7 cellular contexts compared by ENCODE assay signal in the genomic region with DNA sequence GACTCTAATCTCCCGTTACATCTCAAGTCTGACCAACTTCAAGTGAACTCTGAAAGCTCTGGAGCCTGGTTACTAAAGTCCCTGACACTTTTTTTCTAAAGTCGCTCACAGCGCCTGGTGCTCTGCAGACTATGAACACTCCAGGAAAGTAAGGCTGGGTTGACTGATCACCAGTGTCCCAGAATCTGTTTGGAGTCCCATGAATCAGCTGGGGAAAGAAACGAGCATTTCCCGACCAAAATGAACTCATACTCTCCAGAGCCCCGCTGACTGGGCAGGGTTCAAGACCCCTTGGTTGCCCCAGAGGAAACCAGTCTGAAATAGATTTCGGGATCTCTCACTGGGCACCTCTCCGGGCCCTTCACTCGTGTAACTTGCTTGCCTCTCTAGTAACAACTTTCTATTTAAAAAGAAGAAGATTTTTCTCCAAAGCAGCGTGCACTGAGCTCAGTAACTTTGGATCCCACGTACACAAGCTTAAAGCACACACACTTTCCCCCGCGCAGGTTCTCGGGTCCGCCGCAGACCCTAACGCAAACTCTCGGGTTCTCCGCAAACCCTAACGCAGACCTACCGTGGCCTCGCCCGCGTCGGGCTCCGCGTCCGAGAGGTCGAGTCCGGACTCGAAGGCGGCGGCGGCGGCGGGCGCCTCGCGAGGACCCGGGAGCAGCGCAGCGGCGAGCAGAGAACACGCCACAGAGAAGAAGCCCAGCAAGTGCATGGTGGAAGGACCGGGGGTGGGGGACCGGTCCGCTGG. TPM values are rescaled to one million over a fixed set of nuclear protein-coding genes. Genes with fewer than 3 reads are reported as not detected.
DNase-seq lines count a peak whose midpoint lies in the region; ATAC-seq, FAIRE-seq and TF ChIP-seq lines count a peak whose summit lies in the region.

No MANE protein-coding gene starts in this region.

- no peaks in the 10 kb centered on the region for H3K79me2 ChIP-seq in HepG2 (ENCODE audit: insufficient read depth, low read length)

- POLR2A ChIA-PET in HepG2 (lab: Yijun Ruan, JAX) = no interaction called here

- H3K36me3 ChIP-seq in breast epithelium (no peaks in the 10 kb centered on the region), HepG2 (replicated peaks in 1 of 2; ENCODE audit: control insufficient read depth in 1 of 2, insufficient read depth in 2 of 2, low read length in 2 of 2) (no peaks in the 10 kb centered on the region), thyroid gland (no peaks in the 10 kb centered on the region)

- H3K4me3 ChIP-seq in breast epithelium = peak overlapping the region; percentile 75 to 87 (median 78)
- H3K4me3 ChIP-seq in HepG2 (replicated peaks in 1 of 3; ENCODE audit: insufficient read depth in 1 of 3, low read depth in 2 of 3, low read length in 3 of 3) = peak overlapping the region; percentile 30 to 57 (median 46); a peak in 4 of 6 replicates
- peak overlapping the region; percentile 64 to 79 (median 73) for H3K4me3 ChIP-seq in thyroid gland (replicated peaks in 1 of 3)

- no peak for TF ChIP-seq POLR2A in breast epithelium (IDR thresholded peaks at IDR 0.05)
- no peak for TF ChIP-seq POLR2A in HepG2 (IDR thresholded peaks at IDR 0.05; ENCODE audit: insufficient read depth in 1 of 2, low read depth in 2 of 2, low read length in 2 of 2)
- peak in 1 of 2 donors; percentile 82 for TF ChIP-seq POLR2A in thyroid gland (IDR thresholded peaks at IDR 0.05)

- no TSS peak for BruUV-seq in HepG2 (replicated peaks; lab: Mats Ljungman, UMichigan)

- CTCF ChIA-PET in HepG2 (lab: Yijun Ruan, JAX; ENCODE audit: low intra/inter-chr PET ratio, low total read pairs) = no interaction called here

- H3K27me3 ChIP-seq in breast epithelium (no peaks in the 10 kb centered on the region), HepG2 (ENCODE audit: control insufficient read depth in 1 of 2, insufficient read depth in 2 of 2, low read length in 2 of 2) (peaks cover 3 to 20% of the 10 kb centered on the region in 2 experiments), thyroid gland (no peaks in the 10 kb centered on the region)

- no peak for TF ChIP-seq RAD21 in HepG2 (CRISPR knock-in tag; IDR thresholded peaks at IDR 0.05)

- H3K27ac ChIP-seq in breast epithelium (peak overlapping the region; percentile 74 to 92), HepG2 (ENCODE audit: extremely low read length, insufficient read depth, low read length) (no peak overlapping the region), thyroid gland (peak overlapping the region; percentile 93 to 99 (median 96))

- peak; percentile 43 for ATAC-seq in GM19324 (IDR thresholded peaks at IDR 0.05; ENCODE audit: low FRiP score, unreplicated experiment)
- ATAC-seq in HG03064 (IDR thresholded peaks at IDR 0.05; ENCODE audit: low read depth, unreplicated experiment) = peak; percentile 29
- peak; percentile 70 for ATAC-seq in HepG2
- no peak for ATAC-seq in HG03095 (IDR thresholded peaks at IDR 0.05; ENCODE audit: unreplicated experiment)

- whole genome bisulfite sequencing in HepG2 (ENCODE audit: low lambda C conversion rate) = 14% methylated on average over 17 of the region's 47 CpGs
- WGBS in thyroid gland, 2 donors = 1 to 2% methylated on average over 16 to 28 of the region's 47 CpGs

- no peak overlapping the region for H2AFZ ChIP-seq in HepG2 (ENCODE audit: low read length)

- no peaks in the 10 kb centered on the region for H3K9me3 ChIP-seq in breast epithelium
- H3K9me3 ChIP-seq in HepG2 (ENCODE audit: low read length) = no peaks in the 10 kb centered on the region
- no peaks in the 10 kb centered on the region for H3K9me3 ChIP-seq in thyroid gland

- no peak overlapping the region for H3K9ac ChIP-seq in HepG2 (ENCODE audit: insufficient read depth, low read depth, low read length)

- in situ Hi-C loops in HepG2 (cut with HindIII; ENCODE audit: extremely low pct_ligation_motif_present, low pct_unique_long_range_greater_than_20kb) = no loop called here

- DNase-seq in breast epithelium (ENCODE audit: low spot score in 2 of 2) = no peak
- no peak for DNase-seq in HepG2 (ENCODE audit: low spot score)
- DNase-seq in thyroid gland = peak; percentile 78 to 80
- no peak for DNase-seq in stimulated activated CD4-positive, alpha-beta T cell treated with anti-CD3 and anti-CD28 coated beads, Interleukin-2, amount 100 ng/mL, for 24 hours

- no peaks in the 10 kb centered on the region for H3K4me1 ChIP-seq in breast epithelium
- H3K4me1 ChIP-seq in HepG2 (ENCODE audit: insufficient read depth, low read length) = peaks cover 6% of the 10 kb centered on the region; the same call in 1 of the 2 replicates
- peaks cover 27 to 36% of the 10 kb centered on the region in 2 donors for H3K4me1 ChIP-seq in thyroid gland

- H4K20me1 ChIP-seq in HepG2 (ENCODE audit: insufficient read depth, low read length) = no peaks in the 10 kb centered on the region

- H3K4me2 ChIP-seq in HepG2 (ENCODE audit: low read depth, low read length) = peak overlapping the region; percentile 61

- intact Hi-C loops in breast epithelium (cut with DNase I; ENCODE audit: low total_unique reads) (no loop called here), HepG2 (cut with micrococcal nuclease; ENCODE audit: unreplicated experiment) (loop anchor here (5.0 kb wide), 1 partner anchor 414 kb away; no protein-coding TSS in a partner anchor), thyroid gland (cut with DNase I) (loop anchor here (5.0 kb wide), 1 partner anchor 409 kb away; no protein-coding TSS in a partner anchor)

- no peak for TF ChIP-seq EP300 in HepG2 (IDR thresholded peaks at IDR 0.05; ENCODE audit: low read depth in 2 of 2, low read length in 2 of 2)
- no peak for TF ChIP-seq EP300 in HepG2 (CRISPR knock-in tag; IDR thresholded peaks at IDR 0.05; ENCODE audit: borderline replicate concordance)

- no peak for FAIRE-seq in HepG2 (lab: Jason Lieb, UNC)

- TF ChIP-seq CTCF in breast epithelium (IDR thresholded peaks at IDR 0.05) = no peak
- TF ChIP-seq CTCF in HepG2 (CRISPR knock-in tag; IDR thresholded peaks at IDR 0.05) = no peak
- no peak for TF ChIP-seq CTCF in thyroid gland (IDR thresholded peaks at IDR 0.05)

TF ChIP-seq in HepG2, 621 proteins besides CTCF, POLR2A, EP300 and RAD21:
- TF ChIP-seq, protein P1, sequence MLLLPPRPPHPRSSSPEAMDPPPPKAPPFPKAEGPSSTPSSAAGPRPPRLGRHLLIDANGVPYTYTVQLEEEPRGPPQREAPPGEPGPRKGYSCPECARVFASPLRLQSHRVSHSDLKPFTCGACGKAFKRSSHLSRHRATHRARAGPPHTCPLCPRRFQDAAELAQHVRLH (CRISPR knock-in tag; IDR thresholded peaks at IDR 0.05; ENCODE audit: borderline replicate concordance, low read depth) = no peak
- TF ChIP-seq ATF3 (CRISPR knock-in tag; IDR thresholded peaks at IDR 0.05) (no peak), HNRNPLL (IDR thresholded peaks at IDR 0.05; ENCODE audit: low read depth, low read length, poor library complexity, severe bottlenecking) (peak; percentile 49), ZNF547 (CRISPR knock-in tag; IDR thresholded peaks at IDR 0.05) (no peak), ZNF121 (CRISPR knock-in tag; IDR thresholded peaks at IDR 0.05) (peak; percentile 36; the same call in 1 of the 2 replicates), EZH2 (conservative IDR thresholded peaks at IDR 0.05; ENCODE audit: low read depth, low read length) (peak; percentile 73; the same call in 1 of the 2 replicates), MYPOP (CRISPR knock-in tag; IDR thresholded peaks at IDR 0.05) (peak; percentile 55; the same call in 1 of the 2 replicates)
TF ChIP-seq in HepG2: peak in this region for 4.

RNA-seq across cellular contexts. Expression of gene VEGFC, which starts 1.0 kb away (rescaled TPM):
- total RNA-seq in breast epithelium (10 to 100 TPM in 2 of 3 donors, 1 to 10 TPM in 1; 6.9 to 17.0 (median 11.2) TPM), HepG2 (2016; rRNA removed; fragmentation: Illumina TruSeq; extraction: Trizol) (not detected in 2 replicates), thyroid gland (10 to 100 TPM; 34.4 to 58.7 (median 43.0) TPM)
- total RNA-seq in HepG2 (2016; cell fraction: cytosol; rRNA removed; fragmentation: Illumina TruSeq; extraction: Trizol; ENCODE audit: low read depth) = not detected in 2 replicates
- not detected in 2 replicates for total RNA-seq in HepG2 (2016; cell fraction: insoluble cytoplasmic fraction; rRNA removed; fragmentation: Illumina TruSeq; extraction: Trizol)
- not detected in 2 replicates for total RNA-seq in HepG2 (2016; cell fraction: membrane; rRNA removed; fragmentation: Illumina TruSeq; extraction: Trizol)
- not detected in 2 replicates for total RNA-seq in HepG2 (2016; cell fraction: nucleus; rRNA removed; fragmentation: Illumina TruSeq; extraction: Trizol)
- polyA plus RNA-seq in HepG2 (2011; rRNA removed) = not detected in 2 replicates
- not detected in 2 replicates for polyA plus RNA-seq in HepG2 (2011; cell fraction: cytosol; rRNA removed)
- not detected in 2 replicates for polyA plus RNA-seq in HepG2 (2011; cell fraction: nucleus; rRNA removed)
- polyA plus RNA-seq in HepG2 (2012) = not detected in 2 replicates
- not detected in 2 replicates for polyA plus RNA-seq in HepG2 (2016; cell fraction: cytosol; fragmentation: Illumina TruSeq; extraction: Trizol; ENCODE audit: low read depth)
- polyA plus RNA-seq in HepG2 (2016; cell fraction: insoluble cytoplasmic fraction; fragmentation: Illumina TruSeq; extraction: Trizol; ENCODE audit: low read depth) = not detected in 2 replicates
- not detected in 2 replicates for polyA plus RNA-seq in HepG2 (2016; cell fraction: membrane; fragmentation: Illumina TruSeq; extraction: Trizol; ENCODE audit: low read depth)
- polyA plus RNA-seq in HepG2 (2016; cell fraction: nucleus; fragmentation: Illumina TruSeq; extraction: Trizol; ENCODE audit: insufficient read depth, low read depth) = not detected in 2 replicates
- polyA minus RNA-seq in HepG2 (2011; rRNA and poly(A)+ RNA removed; ENCODE audit: low replicate concordance) = 1.4 TPM in 1 of 2 replicates, not detected in the other
- polyA minus RNA-seq in HepG2 (2011; cell fraction: cytosol; rRNA and poly(A)+ RNA removed) = not detected in 2 replicates
- polyA minus RNA-seq in HepG2 (2011; cell fraction: nucleus; rRNA and poly(A)+ RNA removed) = not detected in 2 replicates

Comparison
In these comparisons a context has a peak if more than half of its experiments do, and no peak if none do; other contexts are left out.
1. DNase-seq: peak in thyroid gland (2 of 2); none in breast epithelium (0 of 2), HepG2 (single experiment) and stimulated activated CD4-positive, alpha-beta T cell treated with anti-CD3 and anti-CD28 coated beads, Interleukin-2, amount 100 ng/mL, for 24 hours (0 of 2).
2. RNA of gene VEGFC, which starts 1.0 kb away (total RNA-seq): 34.4 to 58.7 TPM in thyroid gland and 6.9 to 17.0 TPM in breast epithelium; not detected in HepG2; every median in the first group is over 4 times any median in the second.
3. Peak in every context shown above with its lines, with median percentiles within 50 percentile points of each other: H3K4me3 ChIP-seq.